ENCODE assay signal across 2 cellular contexts in the genomic region with DNA sequence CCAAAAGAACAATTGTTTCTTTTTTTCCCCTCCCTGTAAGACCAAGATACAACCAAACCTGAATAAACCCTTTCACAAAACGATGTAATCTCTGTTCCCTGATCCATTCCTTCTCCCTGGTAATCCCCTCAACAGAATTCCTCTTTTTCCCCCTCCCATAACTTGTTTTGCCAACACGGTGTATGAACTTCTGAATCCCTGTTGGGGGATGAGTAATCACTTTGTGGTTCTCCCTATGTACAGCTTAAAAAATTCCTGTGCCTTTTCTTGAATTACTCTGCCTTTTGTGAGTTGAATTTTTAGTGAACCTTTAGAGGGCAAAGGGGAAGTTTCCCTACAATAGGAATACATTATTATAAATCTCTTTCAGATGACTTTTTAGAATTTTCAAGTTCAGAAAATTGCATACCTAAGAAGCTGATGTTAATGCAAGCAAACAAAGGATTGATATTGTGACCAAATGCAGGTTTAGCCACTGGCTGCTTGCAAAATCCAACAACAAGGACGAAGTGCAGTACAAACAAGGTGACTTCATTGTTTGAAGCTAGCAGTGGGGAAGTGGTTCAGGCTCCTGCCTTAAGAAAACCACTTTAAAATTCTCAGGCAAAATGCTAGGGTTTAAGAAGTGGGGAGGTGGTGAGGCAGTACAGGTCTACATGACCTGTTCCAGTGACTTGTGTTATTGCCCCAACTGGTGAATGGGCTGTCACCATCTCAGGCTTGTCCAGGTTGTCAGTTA.
TF ChIP-seq lines count a peak whose summit lies in the region.

No MANE protein-coding gene starts in this region.

TF ChIP-seq in GM23338, 12 proteins besides CTCF, POLR2A, EP300 and RAD21 (continues in another document):
- TF ChIP-seq NANOG (IDR thresholded peaks at IDR 0.05; ENCODE audit: borderline replicate concordance), result no peak
- TF ChIP-seq, protein P1, sequence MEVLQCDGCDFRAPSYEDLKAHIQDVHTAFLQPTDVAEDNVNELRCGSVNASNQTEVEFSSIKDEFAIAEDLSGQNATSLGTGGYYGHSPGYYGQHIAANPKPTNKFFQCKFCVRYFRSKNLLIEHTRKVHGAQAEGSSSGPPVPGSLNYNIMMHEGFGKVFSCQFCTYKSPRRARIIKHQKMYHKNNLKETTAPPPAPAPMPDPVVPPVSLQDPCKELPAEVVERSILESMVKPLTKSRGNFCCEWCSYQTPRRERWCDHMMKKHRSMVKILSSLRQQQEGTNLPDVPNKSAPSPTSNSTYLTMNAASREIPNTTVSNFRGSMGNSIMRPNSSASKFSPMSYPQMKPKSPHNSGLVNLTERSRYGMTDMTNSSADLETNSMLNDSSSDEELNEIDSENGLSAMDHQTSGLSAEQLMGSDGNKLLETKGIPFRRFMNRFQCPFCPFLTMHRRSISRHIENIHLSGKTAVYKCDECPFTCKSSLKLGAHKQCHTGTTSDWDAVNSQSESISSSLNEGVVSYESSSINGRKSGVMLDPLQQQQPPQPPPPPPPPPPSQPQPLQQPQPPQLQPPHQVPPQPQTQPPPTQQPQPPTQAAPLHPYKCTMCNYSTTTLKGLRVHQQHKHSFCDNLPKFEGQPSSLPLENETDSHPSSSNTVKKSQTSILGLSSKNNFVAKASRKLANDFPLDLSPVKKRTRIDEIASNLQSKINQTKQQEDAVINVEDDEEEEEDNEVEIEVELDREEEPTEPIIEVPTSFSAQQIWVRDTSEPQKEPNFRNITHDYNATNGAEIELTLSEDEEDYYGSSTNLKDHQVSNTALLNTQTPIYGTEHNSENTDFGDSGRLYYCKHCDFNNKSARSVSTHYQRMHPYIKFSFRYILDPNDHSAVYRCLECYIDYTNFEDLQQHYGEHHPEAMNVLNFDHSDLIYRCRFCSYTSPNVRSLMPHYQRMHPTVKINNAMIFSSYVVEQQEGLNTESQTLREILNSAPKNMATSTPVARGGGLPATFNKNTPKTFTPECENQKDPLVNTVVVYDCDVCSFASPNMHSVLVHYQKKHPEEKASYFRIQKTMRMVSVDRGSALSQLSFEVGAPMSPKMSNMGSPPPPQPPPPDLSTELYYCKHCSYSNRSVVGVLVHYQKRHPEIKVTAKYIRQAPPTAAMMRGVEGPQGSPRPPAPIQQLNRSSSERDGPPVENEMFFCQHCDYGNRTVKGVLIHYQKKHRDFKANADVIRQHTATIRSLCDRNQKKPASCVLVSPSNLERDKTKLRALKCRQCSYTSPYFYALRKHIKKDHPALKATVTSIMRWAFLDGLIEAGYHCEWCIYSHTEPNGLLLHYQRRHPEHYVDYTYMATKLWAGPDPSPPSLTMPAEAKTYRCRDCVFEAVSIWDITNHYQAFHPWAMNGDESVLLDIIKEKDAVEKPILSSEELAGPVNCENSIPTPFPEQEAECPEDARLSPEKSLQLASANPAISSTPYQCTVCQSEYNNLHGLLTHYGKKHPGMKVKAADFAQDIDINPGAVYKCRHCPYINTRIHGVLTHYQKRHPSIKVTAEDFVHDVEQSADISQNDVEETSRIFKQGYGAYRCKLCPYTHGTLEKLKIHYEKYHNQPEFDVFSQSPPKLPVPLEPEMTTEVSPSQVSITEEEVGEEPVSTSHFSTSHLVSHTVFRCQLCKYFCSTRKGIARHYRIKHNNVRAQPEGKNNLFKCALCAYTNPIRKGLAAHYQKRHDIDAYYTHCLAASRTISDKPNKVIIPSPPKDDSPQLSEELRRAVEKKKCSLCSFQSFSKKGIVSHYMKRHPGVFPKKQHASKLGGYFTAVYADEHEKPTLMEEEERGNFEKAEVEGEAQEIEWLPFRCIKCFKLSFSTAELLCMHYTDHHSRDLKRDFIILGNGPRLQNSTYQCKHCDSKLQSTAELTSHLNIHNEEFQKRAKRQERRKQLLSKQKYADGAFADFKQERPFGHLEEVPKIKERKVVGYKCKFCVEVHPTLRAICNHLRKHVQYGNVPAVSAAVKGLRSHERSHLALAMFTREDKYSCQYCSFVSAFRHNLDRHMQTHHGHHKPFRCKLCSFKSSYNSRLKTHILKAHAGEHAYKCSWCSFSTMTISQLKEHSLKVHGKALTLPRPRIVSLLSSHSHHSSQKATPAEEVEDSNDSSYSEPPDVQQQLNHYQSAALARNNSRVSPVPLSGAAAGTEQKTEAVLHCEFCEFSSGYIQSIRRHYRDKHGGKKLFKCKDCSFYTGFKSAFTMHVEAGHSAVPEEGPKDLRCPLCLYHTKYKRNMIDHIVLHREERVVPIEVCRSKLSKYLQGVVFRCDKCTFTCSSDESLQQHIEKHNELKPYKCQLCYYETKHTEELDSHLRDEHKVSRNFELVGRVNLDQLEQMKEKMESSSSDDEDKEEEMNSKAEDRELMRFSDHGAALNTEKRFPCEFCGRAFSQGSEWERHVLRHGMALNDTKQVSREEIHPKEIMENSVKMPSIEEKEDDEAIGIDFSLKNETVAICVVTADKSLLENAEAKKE (CRISPR knock-in tag; IDR thresholded peaks at IDR 0.05), result no peak
- no peak for TF ChIP-seq EZH2 (IDR thresholded peaks at IDR 0.05; ENCODE audit: low read depth, unreplicated experiment)
- TF ChIP-seq CREB1 (CRISPR knock-in tag; IDR thresholded peaks at IDR 0.05; ENCODE audit: low read depth), result no peak
- TF ChIP-seq ZNF331 (CRISPR knock-in tag; IDR thresholded peaks at IDR 0.05; ENCODE audit: low read depth), result no peak
- TF ChIP-seq POLR2AphosphoS5 (IDR thresholded peaks at IDR 0.05; ENCODE audit: low read depth), result no peak
- no peak for TF ChIP-seq JUNB (IDR thresholded peaks at IDR 0.05; ENCODE audit: unreplicated experiment)
- TF ChIP-seq, protein P2, sequence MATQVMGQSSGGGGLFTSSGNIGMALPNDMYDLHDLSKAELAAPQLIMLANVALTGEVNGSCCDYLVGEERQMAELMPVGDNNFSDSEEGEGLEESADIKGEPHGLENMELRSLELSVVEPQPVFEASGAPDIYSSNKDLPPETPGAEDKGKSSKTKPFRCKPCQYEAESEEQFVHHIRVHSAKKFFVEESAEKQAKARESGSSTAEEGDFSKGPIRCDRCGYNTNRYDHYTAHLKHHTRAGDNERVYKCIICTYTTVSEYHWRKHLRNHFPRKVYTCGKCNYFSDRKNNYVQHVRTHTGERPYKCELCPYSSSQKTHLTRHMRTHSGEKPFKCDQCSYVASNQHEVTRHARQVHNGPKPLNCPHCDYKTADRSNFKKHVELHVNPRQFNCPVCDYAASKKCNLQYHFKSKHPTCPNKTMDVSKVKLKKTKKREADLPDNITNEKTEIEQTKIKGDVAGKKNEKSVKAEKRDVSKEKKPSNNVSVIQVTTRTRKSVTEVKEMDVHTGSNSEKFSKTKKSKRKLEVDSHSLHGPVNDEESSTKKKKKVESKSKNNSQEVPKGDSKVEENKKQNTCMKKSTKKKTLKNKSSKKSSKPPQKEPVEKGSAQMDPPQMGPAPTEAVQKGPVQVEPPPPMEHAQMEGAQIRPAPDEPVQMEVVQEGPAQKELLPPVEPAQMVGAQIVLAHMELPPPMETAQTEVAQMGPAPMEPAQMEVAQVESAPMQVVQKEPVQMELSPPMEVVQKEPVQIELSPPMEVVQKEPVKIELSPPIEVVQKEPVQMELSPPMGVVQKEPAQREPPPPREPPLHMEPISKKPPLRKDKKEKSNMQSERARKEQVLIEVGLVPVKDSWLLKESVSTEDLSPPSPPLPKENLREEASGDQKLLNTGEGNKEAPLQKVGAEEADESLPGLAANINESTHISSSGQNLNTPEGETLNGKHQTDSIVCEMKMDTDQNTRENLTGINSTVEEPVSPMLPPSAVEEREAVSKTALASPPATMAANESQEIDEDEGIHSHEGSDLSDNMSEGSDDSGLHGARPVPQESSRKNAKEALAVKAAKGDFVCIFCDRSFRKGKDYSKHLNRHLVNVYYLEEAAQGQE (IDR thresholded peaks at IDR 0.05; ENCODE audit: unreplicated experiment), result no peak
- TF ChIP-seq STAT1 (IDR thresholded peaks at IDR 0.05; ENCODE audit: unreplicated experiment), result no peak
- TF ChIP-seq EZH2phosphoT487 (IDR thresholded peaks at IDR 0.05; ENCODE audit: unreplicated experiment), result no peak
- TF ChIP-seq ZNF114 (CRISPR knock-in tag; IDR thresholded peaks at IDR 0.05), result no peak

TF ChIP-seq in SK-N-SH, 30 proteins besides CTCF, POLR2A, EP300 and RAD21:
- peak; percentile 43; the same call in 1 of the 2 replicates for TF ChIP-seq FOSL2 (IDR thresholded peaks at IDR 0.05; ENCODE audit: borderline replicate concordance, low read depth)
- peak; percentile 34; the same call in 1 of the 2 replicates for TF ChIP-seq TCF12 (IDR thresholded peaks at IDR 0.05)
- TF ChIP-seq, protein P3, sequence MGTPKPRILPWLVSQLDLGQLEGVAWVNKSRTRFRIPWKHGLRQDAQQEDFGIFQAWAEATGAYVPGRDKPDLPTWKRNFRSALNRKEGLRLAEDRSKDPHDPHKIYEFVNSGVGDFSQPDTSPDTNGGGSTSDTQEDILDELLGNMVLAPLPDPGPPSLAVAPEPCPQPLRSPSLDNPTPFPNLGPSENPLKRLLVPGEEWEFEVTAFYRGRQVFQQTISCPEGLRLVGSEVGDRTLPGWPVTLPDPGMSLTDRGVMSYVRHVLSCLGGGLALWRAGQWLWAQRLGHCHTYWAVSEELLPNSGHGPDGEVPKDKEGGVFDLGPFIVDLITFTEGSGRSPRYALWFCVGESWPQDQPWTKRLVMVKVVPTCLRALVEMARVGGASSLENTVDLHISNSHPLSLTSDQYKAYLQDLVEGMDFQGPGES (IDR thresholded peaks at IDR 0.05; ENCODE audit: low read depth, low read length), result no peak
- TF ChIP-seq GABPA (IDR thresholded peaks at IDR 0.05; ENCODE audit: low read depth), result no peak
- TF ChIP-seq, protein P4, sequence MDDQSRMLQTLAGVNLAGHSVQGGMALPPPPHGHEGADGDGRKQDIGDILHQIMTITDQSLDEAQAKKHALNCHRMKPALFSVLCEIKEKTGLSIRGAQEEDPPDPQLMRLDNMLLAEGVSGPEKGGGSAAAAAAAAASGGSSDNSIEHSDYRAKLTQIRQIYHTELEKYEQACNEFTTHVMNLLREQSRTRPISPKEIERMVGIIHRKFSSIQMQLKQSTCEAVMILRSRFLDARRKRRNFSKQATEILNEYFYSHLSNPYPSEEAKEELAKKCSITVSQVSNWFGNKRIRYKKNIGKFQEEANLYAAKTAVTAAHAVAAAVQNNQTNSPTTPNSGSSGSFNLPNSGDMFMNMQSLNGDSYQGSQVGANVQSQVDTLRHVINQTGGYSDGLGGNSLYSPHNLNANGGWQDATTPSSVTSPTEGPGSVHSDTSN (IDR thresholded peaks at IDR 0.05), result 0 out of 2 replicates have a peak, but pooled peaks have one; percentile 3
- TF ChIP-seq, protein P5, sequence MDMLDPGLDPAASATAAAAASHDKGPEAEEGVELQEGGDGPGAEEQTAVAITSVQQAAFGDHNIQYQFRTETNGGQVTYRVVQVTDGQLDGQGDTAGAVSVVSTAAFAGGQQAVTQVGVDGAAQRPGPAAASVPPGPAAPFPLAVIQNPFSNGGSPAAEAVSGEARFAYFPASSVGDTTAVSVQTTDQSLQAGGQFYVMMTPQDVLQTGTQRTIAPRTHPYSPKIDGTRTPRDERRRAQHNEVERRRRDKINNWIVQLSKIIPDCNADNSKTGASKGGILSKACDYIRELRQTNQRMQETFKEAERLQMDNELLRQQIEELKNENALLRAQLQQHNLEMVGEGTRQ (IDR thresholded peaks at IDR 0.05; ENCODE audit: borderline replicate concordance, low read depth, low read length), result no peak
- no peak for TF ChIP-seq ELF1 (IDR thresholded peaks at IDR 0.05)
- peak; percentile 29; the same call in 1 of the 2 replicates for TF ChIP-seq JUND (IDR thresholded peaks at IDR 0.05)
- TF ChIP-seq SIN3A (IDR thresholded peaks at IDR 0.05; ENCODE audit: borderline replicate concordance, low read depth, low read length), result no peak
- no peak for TF ChIP-seq RFX5 (IDR thresholded peaks at IDR 0.05; ENCODE audit: low read length)
- TF ChIP-seq RXRA (IDR thresholded peaks at IDR 0.05; ENCODE audit: borderline replicate concordance, low read depth), result no peak; the same call in 1 of the 2 replicates
- no peak for TF ChIP-seq CHD2 (IDR thresholded peaks at IDR 0.05; ENCODE audit: low read length, partially characterized antibody)
- TF ChIP-seq MXI1 (IDR thresholded peaks at IDR 0.05; ENCODE audit: low read depth, low read length), result no peak
- no peak for TF ChIP-seq GATA2 (CRISPR knock-in tag; IDR thresholded peaks at IDR 0.05)
- TF ChIP-seq, protein P2 (IDR thresholded peaks at IDR 0.05; ENCODE audit: low read depth, low read length), result no peak
- no peak for TF ChIP-seq FOXJ3 (CRISPR knock-in tag; IDR thresholded peaks at IDR 0.05)
- no peak for TF ChIP-seq SMC3 (IDR thresholded peaks at IDR 0.05; ENCODE audit: low read depth, low read length)
- TF ChIP-seq NFIC (IDR thresholded peaks at IDR 0.05; ENCODE audit: borderline replicate concordance), result no peak
- TF ChIP-seq NRF1 (IDR thresholded peaks at IDR 0.05; ENCODE audit: low read depth, low read length), result no peak
